ENCODE assay signal across 21 cellular contexts in genomic region chr22:26848244-26848920, GRCh38.
DNase-seq lines count a peak whose midpoint lies in the region; ATAC-seq and TF ChIP-seq lines count a peak whose summit lies in the region.
"Had no signal": no experiment of that assay in that cellular context is flagged by ENCODE, and none has a peak within 500 bp of the region (broad histone marks: within the 10 kb centered on the region; RNA-seq: fewer than 3 reads in every experiment).

No MANE protein-coding gene starts in this region.

- H3K4me1 ChIP-seq in mammary epithelial cell (ENCODE audit: insufficient read depth, low read length) = no peaks in the 10 kb centered on the region
- H3K4me1 ChIP-seq in vagina = no peaks in the 10 kb centered on the region
- no peaks in the 10 kb centered on the region for H3K4me1 ChIP-seq in right lobe of liver
- H3K4me1 ChIP-seq: foreskin keratinocyte, Peyer's patch, tibial nerve had no signal

- DNase-seq in MCF 10A (ENCODE audit: unreplicated experiment) (peak; percentile 6), mammary epithelial cell (no peak), chondrocyte (ENCODE audit: low spot score) (no peak), islet precursor cell (peak; percentile 68), vagina (ENCODE audit: extremely low spot score in 2 of 2) (peak; percentile 37 to 46), right lobe of liver (no peak), NCI-H187 (lab: John Stamatoyannopoulos, UW) (no peak)
- DNase-seq: activated naive CD4-positive, alpha-beta T cell; CD4-positive, alpha-beta memory T cell; effector CD8-positive, alpha-beta T cell; HCEC 1CT; MV-4-11; NCI-H2081; Peyer's patch; small intestine; WERI-Rb-1 had no signal

- H3K4me3 Mint-ChIP-seq in MCF 10A (ENCODE audit: unreplicated experiment) = no peak overlapping the region
- H3K4me3 Mint-ChIP-seq in chondrocyte (ENCODE audit: unreplicated experiment) = no peak overlapping the region
- H3K4me3 Mint-ChIP-seq: CD4-positive, alpha-beta memory T cell had no signal

- peaks cover 5% of the 10 kb centered on the region for H3K36me3 Mint-ChIP-seq in MCF 10A (ENCODE audit: insufficient read depth, unreplicated experiment)
- H3K36me3 Mint-ChIP-seq in chondrocyte (ENCODE audit: low read depth) = no peaks in the 10 kb centered on the region

- dilution Hi-C loops in mammary epithelial cell (cut with HindIII; ENCODE audit: low sequenced_read_pairs) = no loop called here

- H4K20me1 ChIP-seq in mammary epithelial cell (ENCODE audit: insufficient read depth, low read length) = no peaks in the 10 kb centered on the region

- TF ChIP-seq CTCF in MCF 10A (IDR thresholded peaks at IDR 0.05; ENCODE audit: unreplicated experiment) (no peak), mammary epithelial cell (conservative IDR thresholded peaks at IDR 0.05 in 1 of 2, IDR thresholded peaks at IDR 0.05 in 1 of 2; ENCODE audit: extremely low read depth in 1 of 2, insufficient read depth in 1 of 2, low read depth in 1 of 2, low read length in 2 of 2) (no peak), chondrocyte (IDR thresholded peaks at IDR 0.05) (no peak), vagina (IDR thresholded peaks at IDR 0.05) (no peak), right lobe of liver (IDR thresholded peaks at IDR 0.05) (no peak)

- H3K9me3 Mint-ChIP-seq in MCF 10A (ENCODE audit: unreplicated experiment) (no peaks in the 10 kb centered on the region), chondrocyte (ENCODE audit: low read depth) (no peaks in the 10 kb centered on the region)
- H3K9me3 Mint-ChIP-seq: CD4-positive, alpha-beta memory T cell had no signal

- WGBS in mammary epithelial cell (ENCODE audit: low coverage, missing lambda C conversion rate) = 64% methylated on average over 9 of the region's 9 CpGs
- WGBS in right lobe of liver (ENCODE audit: insufficient coverage, low coverage, low lambda C conversion rate, missing lambda C conversion rate) = 85% methylated on average over 7 of the region's 9 CpGs

- no TSS peak for BruUV-seq in MCF 10A (replicated peaks; lab: Mats Ljungman, UMichigan)
- no TSS peak for BruUV-seq in mammary epithelial cell (replicated peaks; lab: Mats Ljungman, UMichigan)

- H3K27me3 ChIP-seq in mammary epithelial cell (ENCODE audit: insufficient read depth, low read length) (no peaks in the 10 kb centered on the region), vagina (no peaks in the 10 kb centered on the region), right lobe of liver (no peaks in the 10 kb centered on the region)
- H3K27me3 ChIP-seq: Peyer's patch, tibial nerve had no signal

- no peaks in the 10 kb centered on the region for H3K36me3 ChIP-seq in mammary epithelial cell (ENCODE audit: insufficient read depth, low read length)
- H3K36me3 ChIP-seq in vagina = no peaks in the 10 kb centered on the region
- no peaks in the 10 kb centered on the region for H3K36me3 ChIP-seq in right lobe of liver
- H3K36me3 ChIP-seq: neutrophil, Peyer's patch, tibial nerve, WERI-Rb-1 had no signal

- POLR2A ChIA-PET in MCF 10A (lab: Yijun Ruan, JAX) = no interaction called here

- H3K4me1 Mint-ChIP-seq in MCF 10A (ENCODE audit: insufficient read depth, unreplicated experiment) (peaks cover 6% of the 10 kb centered on the region), chondrocyte (ENCODE audit: low read depth) (peaks cover 50% of the 10 kb centered on the region)
- H3K4me1 Mint-ChIP-seq: CD4-positive, alpha-beta memory T cell had no signal

- H3K4me2 ChIP-seq in mammary epithelial cell (ENCODE audit: insufficient read depth, low read depth, low read length) = no peak overlapping the region

- H3K9me3 ChIP-seq in mammary epithelial cell (replicated peaks; ENCODE audit: insufficient read depth, low read length) = no peaks in the 10 kb centered on the region
- H3K9me3 ChIP-seq in vagina = no peaks in the 10 kb centered on the region
- H3K9me3 ChIP-seq in right lobe of liver = no peaks in the 10 kb centered on the region
- H3K9me3 ChIP-seq: neutrophil, Peyer's patch, tibial nerve had no signal

- in situ Hi-C loops in mammary epithelial cell (cut with MboI; ENCODE audit: low sequenced_read_pairs in 2 of 2) = no loop called here

- H3K27ac Mint-ChIP-seq in MCF 10A (ENCODE audit: low read depth, unreplicated experiment) = no peak overlapping the region
- H3K27ac Mint-ChIP-seq in chondrocyte (ENCODE audit: unreplicated experiment) = peak overlapping the region; percentile 43
- H3K27ac Mint-ChIP-seq: CD4-positive, alpha-beta memory T cell had no signal

- H3K27ac ChIP-seq in mammary epithelial cell (ENCODE audit: insufficient read depth, low read depth, low read length) (no peak overlapping the region), vagina (no peak overlapping the region), right lobe of liver (no peak overlapping the region)
- H3K27ac ChIP-seq: foreskin keratinocyte, neutrophil, Peyer's patch, tibial nerve, WERI-Rb-1 had no signal

- CTCF ChIA-PET in MCF 10A (lab: Yijun Ruan, JAX) = interaction anchor here (0.5 to 1.0 kb wide), 2 partner anchors 12 to 30 kb away, joined by 3 to 4 read pairs; no protein-coding TSS in a partner anchor
- CTCF ChIA-PET in mammary epithelial cell (lab: Charles Lee; ENCODE audit: low non-redundant PET) = no interaction called here

- no peaks in the 10 kb centered on the region for H3K79me2 ChIP-seq in mammary epithelial cell (ENCODE audit: insufficient read depth, low read length)

- H3K4me3 ChIP-seq in mammary epithelial cell (replicated peaks in 1 of 3; ENCODE audit: insufficient read depth in 1 of 3, low read depth in 2 of 3, low read length in 3 of 3) (no peak overlapping the region), vagina (no peak overlapping the region), right lobe of liver (no peak overlapping the region)
- H3K4me3 ChIP-seq: Peyer's patch, tibial nerve had no signal

- H3K27me3 Mint-ChIP-seq in MCF 10A (ENCODE audit: insufficient read depth, unreplicated experiment) (peaks cover 48% of the 10 kb centered on the region), chondrocyte (ENCODE audit: low read depth) (no peaks in the 10 kb centered on the region)
- H3K27me3 Mint-ChIP-seq: CD4-positive, alpha-beta memory T cell had no signal

- no peak overlapping the region for H2AFZ ChIP-seq in mammary epithelial cell (ENCODE audit: low read depth, low read length)

- ATAC-seq in right lobe of liver = no peak
- no peak for ATAC-seq in GM19351 (IDR thresholded peaks at IDR 0.05; ENCODE audit: unreplicated experiment)
- ATAC-seq: foreskin keratinocyte, HepG2 had no signal

- TF ChIP-seq POLR2A in vagina (IDR thresholded peaks at IDR 0.05) = no peak
- TF ChIP-seq POLR2A in right lobe of liver (IDR thresholded peaks at IDR 0.05) = no peak

- no peak overlapping the region for H3K9ac ChIP-seq in mammary epithelial cell (ENCODE audit: insufficient read depth, low read length)

- intact Hi-C loops in MCF 10A (cut with micrococcal nuclease) (no loop called here), mammary epithelial cell (cut with micrococcal nuclease) (no loop called here), vagina (cut with DNase I) (no loop called here), right lobe of liver (cut with DNase I) (no loop called here)

Comparison
In these comparisons a context has a peak if more than half of its experiments do, and no peak if none do; other contexts are left out.
1. DNase-seq: peak in MCF 10A (single experiment), islet precursor cell (single experiment) and vagina (2 of 2); none in mammary epithelial cell (single experiment), chondrocyte (single experiment), right lobe of liver (0 of 3) and NCI-H187 (0 of 2).